ENCODE assay signal across 1 cellular context in genomic region chr14:48536318-48536717, GRCh38.
TF ChIP-seq lines count a peak whose summit lies in the region.

No MANE protein-coding gene starts in this region.

TF ChIP-seq in WTC11, 78 proteins besides CTCF, POLR2A, EP300 and RAD21 (continued from another document):
- TF ChIP-seq USF1 (CRISPR knock-in tag; IDR thresholded peaks at IDR 0.05) (no peak), ERG (CRISPR knock-in tag; IDR thresholded peaks at IDR 0.05) (no peak), RELA (CRISPR knock-in tag; IDR thresholded peaks at IDR 0.05; ENCODE audit: borderline replicate concordance) (no peak), NR3C1 (CRISPR knock-in tag; conservative IDR thresholded peaks at IDR 0.05; ENCODE audit: low read depth) (no peak), MLX (CRISPR knock-in tag; IDR thresholded peaks at IDR 0.05) (no peak), SOX15 (CRISPR knock-in tag; IDR thresholded peaks at IDR 0.05) (no peak)
- TF ChIP-seq, protein P1, sequence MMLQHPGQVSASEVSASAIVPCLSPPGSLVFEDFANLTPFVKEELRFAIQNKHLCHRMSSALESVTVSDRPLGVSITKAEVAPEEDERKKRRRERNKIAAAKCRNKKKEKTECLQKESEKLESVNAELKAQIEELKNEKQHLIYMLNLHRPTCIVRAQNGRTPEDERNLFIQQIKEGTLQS (CRISPR knock-in tag; conservative IDR thresholded peaks at IDR 0.05) = no peak
- TF ChIP-seq, protein P2, sequence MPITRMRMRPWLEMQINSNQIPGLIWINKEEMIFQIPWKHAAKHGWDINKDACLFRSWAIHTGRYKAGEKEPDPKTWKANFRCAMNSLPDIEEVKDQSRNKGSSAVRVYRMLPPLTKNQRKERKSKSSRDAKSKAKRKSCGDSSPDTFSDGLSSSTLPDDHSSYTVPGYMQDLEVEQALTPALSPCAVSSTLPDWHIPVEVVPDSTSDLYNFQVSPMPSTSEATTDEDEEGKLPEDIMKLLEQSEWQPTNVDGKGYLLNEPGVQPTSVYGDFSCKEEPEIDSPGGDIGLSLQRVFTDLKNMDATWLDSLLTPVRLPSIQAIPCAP (CRISPR knock-in tag; IDR thresholded peaks at IDR 0.05) = no peak
